ENCODE assay signal across 11 cellular contexts in genomic region chr6:32840604-32841246, GRCh38. TPM values are rescaled to one million over a fixed set of nuclear protein-coding genes. Genes with fewer than 3 reads are reported as not detected.
DNase-seq lines count a peak whose midpoint lies in the region; ATAC-seq and TF ChIP-seq lines count a peak whose summit lies in the region.
"Had no signal": no experiment of that assay in that cellular context is flagged by ENCODE, and none has a peak within 500 bp of the region (broad histone marks: within the 10 kb centered on the region; RNA-seq: fewer than 3 reads in every experiment).

No MANE protein-coding gene starts in this region.

- H3K4me3 ChIP-seq in GM06990 (replicated peaks; ENCODE audit: low read depth, low read length) = no peak overlapping the region
- H3K4me3 ChIP-seq: gastroesophageal sphincter had no signal

- H3K9me3 Mint-ChIP-seq in activated naive CD4-positive, alpha-beta T cell treated with anti-CD3 and anti-CD28 coated beads, Interleukin-2, amount 10 ng/mL, durations not matched to agents 7 days and 5 days = no peaks in the 10 kb centered on the region
- no peaks in the 10 kb centered on the region for H3K9me3 Mint-ChIP-seq in osteocyte (ENCODE audit: unreplicated experiment)
- H3K9me3 Mint-ChIP-seq: WTC11 had no signal

- H3K27ac Mint-ChIP-seq in activated naive CD4-positive, alpha-beta T cell treated with anti-CD3 and anti-CD28 coated beads, Interleukin-2, amount 10 ng/mL, durations not matched to agents 7 days and 5 days = peak overlapping the region; percentile 100
- H3K27ac Mint-ChIP-seq in osteocyte (ENCODE audit: unreplicated experiment) = peak overlapping the region; percentile 89
- H3K27ac Mint-ChIP-seq: WTC11 had no signal

- intact Hi-C loops in cardiac septum (cut with DNase I) = no loop called here

- peak overlapping the region; percentile 98 for H3K4me3 Mint-ChIP-seq in activated naive CD4-positive, alpha-beta T cell treated with anti-CD3 and anti-CD28 coated beads, Interleukin-2, amount 10 ng/mL, durations not matched to agents 7 days and 5 days
- H3K4me3 Mint-ChIP-seq in osteocyte (ENCODE audit: unreplicated experiment) = no peak overlapping the region
- H3K4me3 Mint-ChIP-seq: WTC11 had no signal

- H3K27me3 ChIP-seq in GM06990 (replicated peaks; ENCODE audit: control insufficient read depth, insufficient read depth, low read length) = no peaks in the 10 kb centered on the region
- H3K27me3 ChIP-seq: gastroesophageal sphincter had no signal

- peaks cover 7% of the 10 kb centered on the region for H3K36me3 ChIP-seq in GM06990 (ENCODE audit: control insufficient read depth, insufficient read depth, low read length)

- peaks cover 72% of the 10 kb centered on the region for H3K4me1 Mint-ChIP-seq in activated naive CD4-positive, alpha-beta T cell treated with anti-CD3 and anti-CD28 coated beads, Interleukin-2, amount 10 ng/mL, durations not matched to agents 7 days and 5 days
- H3K4me1 Mint-ChIP-seq in osteocyte (ENCODE audit: unreplicated experiment) = peaks cover 30% of the 10 kb centered on the region

- TF ChIP-seq CTCF in GM06990 (IDR thresholded peaks at IDR 0.05; ENCODE audit: insufficient read depth, low read length, poor library complexity, severe bottlenecking) (no peak), osteocyte (IDR thresholded peaks at IDR 0.05) (no peak)

- TF ChIP-seq POLR2A in GM19193 (IDR thresholded peaks at IDR 0.05; ENCODE audit: extremely low read depth, insufficient read depth, insufficient read length) = peak; percentile 50

- H3K36me3 Mint-ChIP-seq in activated naive CD4-positive, alpha-beta T cell treated with anti-CD3 and anti-CD28 coated beads, Interleukin-2, amount 10 ng/mL, durations not matched to agents 7 days and 5 days = peaks cover 69% of the 10 kb centered on the region
- peaks cover 30% of the 10 kb centered on the region for H3K36me3 Mint-ChIP-seq in osteocyte (ENCODE audit: unreplicated experiment)

- H3K27me3 Mint-ChIP-seq in activated naive CD4-positive, alpha-beta T cell treated with anti-CD3 and anti-CD28 coated beads, Interleukin-2, amount 10 ng/mL, durations not matched to agents 7 days and 5 days = no peaks in the 10 kb centered on the region
- no peaks in the 10 kb centered on the region for H3K27me3 Mint-ChIP-seq in osteocyte (ENCODE audit: unreplicated experiment)

- CTCF ChIA-PET in activated naive CD4-positive, alpha-beta T cell treated with anti-CD3 and anti-CD28 coated beads, Interleukin-2, amount 10 ng/mL, durations not matched to agents 7 days and 5 days (lab: Charles Lee) = interaction anchor here (0.5 to 6.7 kb wide), 3 partner anchors 16 to 40 kb away, joined by 3 to 184 read pairs (median 158); partner anchors contain the start of genes PSMB9 and TAP1

- peak; percentile 65 for DNase-seq in GM06990 (ENCODE audit: extremely low read depth, insufficient read length)
- peak; percentile 63 for DNase-seq in activated naive CD4-positive, alpha-beta T cell treated with anti-CD3 and anti-CD28 coated beads, Interleukin-2, amount 10 ng/mL, durations not matched to agents 7 days and 5 days
- no peak for DNase-seq in osteocyte (ENCODE audit: extremely low spot score, unreplicated experiment)
- no peak for DNase-seq in cardiac septum (ENCODE audit: low spot score)
- no peak for DNase-seq in NCI-H187 (lab: John Stamatoyannopoulos, UW)
- DNase-seq: NCI-H446 treated with DMSO at 0.1 percent for 48 hours had no signal

- ATAC-seq in GM21381 (IDR thresholded peaks at IDR 0.05; ENCODE audit: unreplicated experiment) (no peak), HG03108 (IDR thresholded peaks at IDR 0.05; ENCODE audit: unreplicated experiment) (no peak)
- ATAC-seq: gastroesophageal sphincter, WTC11 had no signal

RNA-seq across cellular contexts. Expression of gene TAP2, which starts 2.2 kb away (rescaled TPM):
- total RNA-seq in osteocyte (50.1 and 51.9 TPM in 2 replicates), cardiac septum (12.7 TPM)

RNA-seq across cellular contexts. Expression of gene PSMB8, which starts 3.1 kb away (rescaled TPM):
- 66.1 and 68.8 TPM in 2 replicates for total RNA-seq in osteocyte
- 11.7 TPM for total RNA-seq in cardiac septum

RNA-seq across cellular contexts. Expression of gene TAP1, which starts 12.8 kb away (rescaled TPM):
- 33.2 and 34.5 TPM in 2 replicates for total RNA-seq in osteocyte
- total RNA-seq in cardiac septum = 18.1 TPM

RNA-seq across cellular contexts. Expression of gene PSMB9, which starts 13.3 kb away (rescaled TPM):
- total RNA-seq in osteocyte (20.8 and 26.2 TPM in 2 replicates), cardiac septum (14.2 TPM)

RNA-seq across cellular contexts. Expression of gene HLA-DOB, which starts 23.9 kb away (rescaled TPM):
- total RNA-seq in osteocyte (0.24 and 0.57 TPM in 2 replicates), cardiac septum (0.35 TPM)

Comparison
In these comparisons a context has a peak if more than half of its experiments do, and no peak if none do; other contexts are left out.
1. DNase-seq: peak in GM06990 (single experiment) and activated naive CD4-positive, alpha-beta T cell treated with anti-CD3 and anti-CD28 coated beads, Interleukin-2, amount 10 ng/mL, durations not matched to agents 7 days and 5 days (single experiment); none in osteocyte (single experiment), cardiac septum (single experiment) and NCI-H187 (0 of 2).